12 cellular contexts compared by ENCODE assay signal in genomic region chr3:37956353-37957184, GRCh38. TPM values are rescaled to one million over a fixed set of nuclear protein-coding genes. Genes with fewer than 3 reads are reported as not detected.
DNase-seq lines count a peak whose midpoint lies in the region; ATAC-seq and TF ChIP-seq lines count a peak whose summit lies in the region.
"Had no signal": no experiment of that assay in that cellular context is flagged by ENCODE, and none has a peak within 500 bp of the region (broad histone marks: within the 10 kb centered on the region; RNA-seq: fewer than 3 reads in every experiment).

No MANE protein-coding gene starts in this region.

- H3K27ac Mint-ChIP-seq in CD14-positive monocyte, result peak overlapping the region; percentile 84 to 94 (median 87)
- H3K27ac Mint-ChIP-seq in endothelial cell (ENCODE audit: unreplicated experiment), result peak overlapping the region; percentile 99

- intact Hi-C loops in CD14-positive monocyte (cut with micrococcal nuclease), result no loop called here
- intact Hi-C loops in psoas muscle (cut with DNase I), result no loop called here

- H3K4me3 Mint-ChIP-seq in CD14-positive monocyte, result peak overlapping the region; percentile 37 to 74
- H3K4me3 Mint-ChIP-seq in endothelial cell (ENCODE audit: unreplicated experiment), result no peak overlapping the region

- no peaks in the 10 kb centered on the region for H3K9me3 ChIP-seq in psoas muscle
- H3K9me3 ChIP-seq in osteoblast (ENCODE audit: low read depth, low read length), result no peaks in the 10 kb centered on the region

- peak overlapping the region; percentile 27 for H3K27ac ChIP-seq in psoas muscle
- H3K27ac ChIP-seq in osteoblast (ENCODE audit: low read depth, low read length), result no peak overlapping the region

- H3K27me3 ChIP-seq in psoas muscle (ENCODE audit: insufficient read depth in 3 of 3, low read length in 2 of 3), result no peaks in the 10 kb centered on the region
- H3K27me3 ChIP-seq in osteoblast (ENCODE audit: insufficient read depth, low read length), result no peaks in the 10 kb centered on the region

- peaks cover 0 to 2% (median 0%) of the 10 kb centered on the region in 3 donors for H3K27me3 Mint-ChIP-seq in CD14-positive monocyte (ENCODE audit: low read depth in 3 of 3)
- H3K27me3 Mint-ChIP-seq in endothelial cell (ENCODE audit: unreplicated experiment), result peaks cover 2% of the 10 kb centered on the region

- no peaks in the 10 kb centered on the region for H3K36me3 ChIP-seq in psoas muscle (ENCODE audit: insufficient read depth in 1 of 2, low read depth in 1 of 2)
- peaks cover 6% of the 10 kb centered on the region for H3K36me3 ChIP-seq in osteoblast (ENCODE audit: insufficient read depth, low read length)

- DNase-seq in CD14-positive monocyte (ENCODE audit: low spot score) (no peak), endothelial cell (ENCODE audit: low spot score) (no peak), psoas muscle (no peak), NCI-H345 treated with DMSO at 0.1 percent for 48 hours (lab: John Stamatoyannopoulos, UW; ENCODE audit: unreplicated experiment) (no peak), osteoblast (ENCODE audit: insufficient read length, low spot score, missing footprints) (no peak)
- peak; percentile 58 for DNase-seq in Jurkat, Clone E6-1 (ENCODE audit: low read depth, low spot score)
- DNase-seq: HCEC 1CT, NCI-H146, posterior cingulate gyrus, SHP77 treated with DMSO at 0.1 percent for 48 hours had no signal

- peaks cover 0 to 1% (median 0%) of the 10 kb centered on the region in 7 donors for H3K9me3 Mint-ChIP-seq in CD14-positive monocyte
- H3K9me3 Mint-ChIP-seq in endothelial cell (ENCODE audit: unreplicated experiment), result no peaks in the 10 kb centered on the region

- H3K4me1 Mint-ChIP-seq in CD14-positive monocyte, result peaks cover 39% of the 10 kb centered on the region
- peaks cover 64% of the 10 kb centered on the region for H3K4me1 Mint-ChIP-seq in endothelial cell (ENCODE audit: unreplicated experiment)

- no peak overlapping the region for H2AFZ ChIP-seq in osteoblast (ENCODE audit: low read length)

- WGBS in psoas muscle, 3 donors, result 52 to 70% (median 69%) methylated on average over 2 of the region's 2 CpGs

- TF ChIP-seq CTCF in CD14-positive monocyte (IDR thresholded peaks at IDR 0.05), result no peak
- TF ChIP-seq CTCF in endothelial cell (IDR thresholded peaks at IDR 0.05; ENCODE audit: unreplicated experiment), result no peak
- TF ChIP-seq CTCF in psoas muscle (IDR thresholded peaks at IDR 0.05), result no peak
- no peak for TF ChIP-seq CTCF in osteoblast (IDR thresholded peaks at IDR 0.05; ENCODE audit: extremely low read depth, low read depth, low read length)

- no peaks in the 10 kb centered on the region for H4K20me1 ChIP-seq in osteoblast (ENCODE audit: insufficient read depth, low read length)

- no peaks in the 10 kb centered on the region for H3K79me2 ChIP-seq in osteoblast (ENCODE audit: insufficient read depth, low read length)

- 0 out of 2 replicates have a peak overlapping the region, but pooled peaks have one; percentile 4 for H3K4me3 ChIP-seq in Jurkat, Clone E6-1 (ENCODE audit: low read length)
- H3K4me3 ChIP-seq in psoas muscle, result no peak overlapping the region
- H3K4me3 ChIP-seq in osteoblast (ENCODE audit: insufficient read depth, low read length), result no peak overlapping the region

- H3K36me3 Mint-ChIP-seq in CD14-positive monocyte (peaks cover 0 to 2% of the 10 kb centered on the region in 2 donors), endothelial cell (ENCODE audit: low read depth, unreplicated experiment) (peaks cover 22% of the 10 kb centered on the region)

- no peak overlapping the region for H3K4me2 ChIP-seq in osteoblast (ENCODE audit: insufficient read depth, low read length)

- ATAC-seq in psoas muscle, result no peak
- ATAC-seq in SK-N-SH treated with all-trans-retinoic acid at 6 μM for 48 hours, result no peak
- no peak for ATAC-seq in GM19395 (IDR thresholded peaks at IDR 0.05; ENCODE audit: unreplicated experiment)

- H3K4me1 ChIP-seq in psoas muscle, result no peaks in the 10 kb centered on the region
- no peaks in the 10 kb centered on the region for H3K4me1 ChIP-seq in osteoblast (ENCODE audit: insufficient read depth, low read length)

TF ChIP-seq in SK-N-SH treated with all-trans-retinoic acid at 6 μM for 48 hours, 23 proteins besides CTCF, POLR2A, EP300 and RAD21 (continues in another document):
- TF ChIP-seq ISL1 (CRISPR knock-in tag; IDR thresholded peaks at IDR 0.05) (no peak), POU6F1 (CRISPR knock-in tag; IDR thresholded peaks at IDR 0.05; ENCODE audit: borderline replicate concordance, low read depth) (no peak), PATZ1 (CRISPR knock-in tag; IDR thresholded peaks at IDR 0.05; ENCODE audit: borderline replicate concordance) (no peak), ARNTL (CRISPR knock-in tag; IDR thresholded peaks at IDR 0.05; ENCODE audit: borderline replicate concordance, low read depth) (no peak), TOX (CRISPR knock-in tag; IDR thresholded peaks at IDR 0.05; ENCODE audit: borderline replicate concordance) (no peak), TCF4 (CRISPR knock-in tag; IDR thresholded peaks at IDR 0.05; ENCODE audit: borderline replicate concordance) (no peak), ZNF565 (CRISPR knock-in tag; conservative IDR thresholded peaks at IDR 0.05; ENCODE audit: low read depth) (no peak), CREB5 (CRISPR knock-in tag; IDR thresholded peaks at IDR 0.05; ENCODE audit: low read depth) (no peak), PPARA (CRISPR knock-in tag; IDR thresholded peaks at IDR 0.05; ENCODE audit: borderline replicate concordance) (no peak), CSRNP3 (CRISPR knock-in tag; IDR thresholded peaks at IDR 0.05) (no peak), ZNF8 (CRISPR knock-in tag; IDR thresholded peaks at IDR 0.05) (no peak), CSDC2 (CRISPR knock-in tag; IDR thresholded peaks at IDR 0.05) (no peak), ZFP30 (CRISPR knock-in tag; IDR thresholded peaks at IDR 0.05) (no peak), ESRRG (CRISPR knock-in tag; IDR thresholded peaks at IDR 0.05) (no peak), OSR1 (CRISPR knock-in tag; IDR thresholded peaks at IDR 0.05) (no peak), SNAI2 (CRISPR knock-in tag; IDR thresholded peaks at IDR 0.05) (no peak), GLIS3 (CRISPR knock-in tag; IDR thresholded peaks at IDR 0.05) (no peak)

RNA-seq across cellular contexts. Expression of gene VILL, which starts 34.0 kb away (rescaled TPM):
- polyA plus RNA-seq in CD14-positive monocyte (1 to 10 TPM; 4.4 to 7.4 TPM), psoas muscle (1 to 10 TPM in 1 of 3 donors, under 1 TPM in 2; 0.65 to 1.3 (median 0.96) TPM)
- 33.3 TPM for polyA plus RNA-seq in Jurkat, Clone E6-1 (2012; ENCODE audit: insufficient read depth, insufficient read length)
- total RNA-seq in endothelial cell (ENCODE audit: unreplicated experiment) (13.7 TPM), psoas muscle (1 to 10 TPM in 1 of 4 donors, under 1 TPM in 3; 0.75 to 2.1 (median 0.87) TPM), osteoblast (6.8 and 7.6 TPM in 2 replicates)
